In genomic region chr2:160492401-160493226, GRCh38 we compare ENCODE assay signal across 8 cellular contexts. TPM values are rescaled to one million over a fixed set of nuclear protein-coding genes. Genes with fewer than 3 reads are reported as not detected.
A peak's percentile ranks its signal among the peaks of the same experiment; 100 is the strongest.
DNase-seq lines count a peak whose midpoint lies in the region; ATAC-seq and TF ChIP-seq lines count a peak whose summit lies in the region.

No MANE protein-coding gene starts in this region.

- peaks cover 17% of the 10 kb centered on the region for H3K4me1 ChIP-seq in CD8-positive, alpha-beta memory T cell (ENCODE audit: insufficient read depth, low read length)
- no peaks in the 10 kb centered on the region for H3K4me1 ChIP-seq in right cardiac atrium (ENCODE audit: control insufficient read depth, insufficient read depth, low read length)
- H3K4me1 ChIP-seq in sigmoid colon = peaks cover 0 to 39% (median 20%) of the 10 kb centered on the region in 4 donors

- peak overlapping the region; percentile 78 to 96 (median 92) for H3K27ac Mint-ChIP-seq in CD8-positive, alpha-beta memory T cell

- peaks cover 0 to 6% of the 10 kb centered on the region in 2 donors for H3K27me3 Mint-ChIP-seq in CD8-positive, alpha-beta memory T cell

- peak; percentile 48 to 73 (median 59) for DNase-seq in CD8-positive, alpha-beta memory T cell
- peak; percentile 19 for DNase-seq in HS-5 (ENCODE audit: low read depth)
- peak; percentile 31 for DNase-seq in T follicular helper cell (ENCODE audit: low read depth)
- peak; percentile 56 for DNase-seq in amniotic epithelial cell (ENCODE audit: low read depth)
- DNase-seq in right cardiac atrium = peak; percentile 78 to 92 (median 91)
- DNase-seq in sigmoid colon = peak; percentile 86
- DNase-seq in SHP77 treated with DMSO at 0.1 percent for 48 hours (lab: John Stamatoyannopoulos, UW) = no peak

- H3K27me3 ChIP-seq in CD8-positive, alpha-beta memory T cell (ENCODE audit: insufficient read depth, low read length, poor library complexity, severe bottlenecking) = no peaks in the 10 kb centered on the region
- H3K27me3 ChIP-seq in right cardiac atrium (ENCODE audit: control insufficient read depth, insufficient read depth) = no peaks in the 10 kb centered on the region
- no peaks in the 10 kb centered on the region for H3K27me3 ChIP-seq in sigmoid colon

- POLR2A ChIA-PET in CD8-positive, alpha-beta memory T cell (lab: Charles Lee) = interaction anchor here (1.4 kb wide), 1 partner anchor 65 kb away, joined by 3 read pairs; no protein-coding TSS in a partner anchor

- ATAC-seq in right cardiac atrium = peak; percentile 91 to 92
- ATAC-seq in GM19467 (IDR thresholded peaks at IDR 0.05; ENCODE audit: unreplicated experiment) = no peak

- H3K4me1 Mint-ChIP-seq in CD8-positive, alpha-beta memory T cell = peaks cover 36 to 54% (median 49%) of the 10 kb centered on the region in 3 donors

- no peaks in the 10 kb centered on the region for H3K36me3 ChIP-seq in CD8-positive, alpha-beta memory T cell (ENCODE audit: insufficient read depth, low read length)
- H3K36me3 ChIP-seq in sigmoid colon = no peaks in the 10 kb centered on the region

- TF ChIP-seq EP300 in sigmoid colon (IDR thresholded peaks at IDR 0.05) = peak in 1 of 4 donors; percentile 5

- peaks cover 0 to 7% (median 0%) of the 10 kb centered on the region in 3 donors for H3K36me3 Mint-ChIP-seq in CD8-positive, alpha-beta memory T cell

- H3K9me3 Mint-ChIP-seq in CD8-positive, alpha-beta memory T cell = no peaks in the 10 kb centered on the region

- TF ChIP-seq POLR2A in sigmoid colon (IDR thresholded peaks at IDR 0.05) = peak in 1 of 2 donors; percentile 21

- intact Hi-C loops in right cardiac atrium (cut with DNase I) (loop anchor here in 3 of 4 donors (5.0 to 10.0 kb wide), 9 partner anchors 40 to 480 kb away; no protein-coding TSS in a partner anchor), sigmoid colon (cut with DNase I) (loop anchor here (1.0 to 5.0 kb wide), 7 partner anchors 63 to 500 kb away; no protein-coding TSS in a partner anchor)

- no peak for TF ChIP-seq CTCF in sigmoid colon (IDR thresholded peaks at IDR 0.05)

- H3K9me3 ChIP-seq in CD8-positive, alpha-beta memory T cell (ENCODE audit: low read length) = no peaks in the 10 kb centered on the region
- H3K9me3 ChIP-seq in right cardiac atrium (ENCODE audit: control insufficient read depth, low read length) = no peaks in the 10 kb centered on the region
- no peaks in the 10 kb centered on the region for H3K9me3 ChIP-seq in sigmoid colon

- peak overlapping the region; percentile 93 to 99 (median 95) for H3K4me3 Mint-ChIP-seq in CD8-positive, alpha-beta memory T cell

- under 1% methylated on average over 66 of the region's 66 CpGs for WGBS in right cardiac atrium
- WGBS in sigmoid colon, 2 donors = 1 to 2% methylated on average over 66 of the region's 66 CpGs

- H3K27ac ChIP-seq in CD8-positive, alpha-beta memory T cell (ENCODE audit: low read depth, low read length) = peak overlapping the region; percentile 51
- H3K27ac ChIP-seq in right cardiac atrium (ENCODE audit: low read length) = peak overlapping the region; percentile 99
- H3K27ac ChIP-seq in sigmoid colon = peak overlapping the region; percentile 91 to 99 (median 95)

- CTCF ChIA-PET in CD8-positive, alpha-beta memory T cell (lab: Charles Lee) = interaction anchor here (1.0 to 1.6 kb wide), 3 partner anchors 15 to 168 kb away, joined by 3 to 4 read pairs (median 3); no protein-coding TSS in a partner anchor

- H3K4me3 ChIP-seq in CD8-positive, alpha-beta memory T cell (ENCODE audit: low read length) = peak overlapping the region; percentile 49
- H3K4me3 ChIP-seq in right cardiac atrium (ENCODE audit: low read length) (peak overlapping the region; percentile 96), sigmoid colon (peak overlapping the region; percentile 81 to 98 (median 90))

RNA-seq across cellular contexts. Expression of gene RBMS1, which starts 1.0 kb away (rescaled TPM):
- total RNA-seq in CD8-positive, alpha-beta memory T cell = 10 to 100 TPM; 48.8 to 50.3 TPM
- polyA plus RNA-seq in CD8-positive, alpha-beta memory T cell = 130 TPM
- 10 to 100 TPM; 56.8 to 73.5 (median 66.8) TPM for total RNA-seq in right cardiac atrium
- polyA plus RNA-seq in right cardiac atrium = 41.7 TPM
- total RNA-seq in sigmoid colon = 10 to 100 TPM; 69.2 to 91.8 (median 77.1) TPM
- polyA plus RNA-seq in sigmoid colon = 10 to 100 TPM in 2 of 3 donors, 1 to 10 TPM in 1; 4.4 to 17.2 (median 13.8) TPM
